In genomic region chr12:104473374-104473983, GRCh38 we compare ENCODE assay signal across 7 cellular contexts. TPM values are rescaled to one million over a fixed set of nuclear protein-coding genes. Genes with fewer than 3 reads are reported as not detected.
DNase-seq lines count a peak whose midpoint lies in the region; ATAC-seq and TF ChIP-seq lines count a peak whose summit lies in the region.

No MANE protein-coding gene starts in this region.

- H2AFZ ChIP-seq in trophoblast cell (ENCODE audit: insufficient read depth, low read length, poor library complexity), result no peak overlapping the region

- H3K27ac ChIP-seq in neutrophil, result peak overlapping the region; percentile 39
- no peak overlapping the region for H3K27ac ChIP-seq in trophoblast cell (ENCODE audit: low read depth, low read length)
- no peak overlapping the region for H3K27ac ChIP-seq in coronary artery

- CTCF ChIA-PET in T-cell (lab: Charles Lee), result interaction anchor here (0.5 to 1.4 kb wide), 6 partner anchors 11 to 806 kb away, joined by 3 to 8 read pairs (median 3); no protein-coding TSS in a partner anchor

- H3K4me3 ChIP-seq in neutrophil (ENCODE audit: low read depth in 1 of 2, low read length in 1 of 2) (no peak overlapping the region), trophoblast cell (ENCODE audit: low read depth, low read length) (no peak overlapping the region), coronary artery (no peak overlapping the region)

- H3K18ac ChIP-seq in trophoblast cell (ENCODE audit: low read length), result no peak overlapping the region

- peaks cover 75 to 87% (median 85%) of the 10 kb centered on the region in 3 donors for H3K4me1 Mint-ChIP-seq in T-cell

- H4K91ac ChIP-seq in trophoblast cell (ENCODE audit: low read depth, low read length), result no peak overlapping the region

- no peak overlapping the region for H4K8ac ChIP-seq in trophoblast cell (ENCODE audit: low read depth, low read length)

- peak; percentile 55 for ATAC-seq in GM18907 (IDR thresholded peaks at IDR 0.05; ENCODE audit: unreplicated experiment)
- peak; percentile 56 for ATAC-seq in GM21786 (IDR thresholded peaks at IDR 0.05; ENCODE audit: unreplicated experiment)
- peak; percentile 38 to 61 (median 47) for ATAC-seq in T-cell (replicated peaks in 1 of 4)

- H2BK5ac ChIP-seq in trophoblast cell (ENCODE audit: low read depth, low read length, poor library complexity), result no peak overlapping the region

- H3K27ac Mint-ChIP-seq in T-cell, result peak overlapping the region; percentile 92 to 93

- no peak overlapping the region for H4K12ac ChIP-seq in trophoblast cell (ENCODE audit: low read depth, low read length)

- peaks cover 0 to 6% (median 0%) of the 10 kb centered on the region in 3 donors for H3K9me3 Mint-ChIP-seq in T-cell

- no peak overlapping the region for H2BK120ac ChIP-seq in trophoblast cell (ENCODE audit: insufficient read depth, low read length, poor library complexity)

- H2AK5ac ChIP-seq in trophoblast cell (ENCODE audit: low read length), result no peak overlapping the region

- no peaks in the 10 kb centered on the region for H3K9me3 ChIP-seq in neutrophil
- no peaks in the 10 kb centered on the region for H3K9me3 ChIP-seq in trophoblast cell (ENCODE audit: insufficient read depth, low read depth, low read length)

- DNase-seq in T-cell (no peak), DMS153 treated with DMSO at 0.1 percent for 48 hours (lab: John Stamatoyannopoulos, UW; ENCODE audit: unreplicated experiment) (no peak), trophoblast cell (no peak), coronary artery (ENCODE audit: low spot score) (no peak)

- H3K14ac ChIP-seq in trophoblast cell (ENCODE audit: low read length), result no peak overlapping the region

- H3K4me2 ChIP-seq in trophoblast cell (ENCODE audit: low read length), result no peak overlapping the region

- H3K27me3 Mint-ChIP-seq in T-cell, result no peaks in the 10 kb centered on the region

- TF ChIP-seq CTCF in neutrophil (IDR thresholded peaks at IDR 0.05), result no peak
- TF ChIP-seq CTCF in coronary artery (IDR thresholded peaks at IDR 0.05), result no peak

- no peak overlapping the region for H2BK12ac ChIP-seq in trophoblast cell (ENCODE audit: low read length)

- H3K79me1 ChIP-seq in trophoblast cell (ENCODE audit: low read length), result no peaks in the 10 kb centered on the region

- no peak overlapping the region for H3K23ac ChIP-seq in trophoblast cell (ENCODE audit: low read length)

- no CpG with 5 or more reads among the region's 10 CpGs for WGBS in trophoblast cell (ENCODE audit: extremely low coverage, insufficient coverage, insufficient read length)

- H3K79me2 ChIP-seq in trophoblast cell (ENCODE audit: control insufficient read depth, insufficient read depth, low read length, poor library complexity), result no peaks in the 10 kb centered on the region

- peak overlapping the region; percentile 54 to 63 (median 59) for H3K4me3 Mint-ChIP-seq in T-cell

- H3K4ac ChIP-seq in trophoblast cell (ENCODE audit: low read depth, low read length), result no peak overlapping the region

- no peaks in the 10 kb centered on the region for H3K36me3 ChIP-seq in neutrophil
- no peaks in the 10 kb centered on the region for H3K36me3 ChIP-seq in trophoblast cell (ENCODE audit: control insufficient read depth in 1 of 2, insufficient read depth in 2 of 2, low read length in 2 of 2)

- peaks cover 17% of the 10 kb centered on the region for H3K36me3 Mint-ChIP-seq in T-cell

- no peaks in the 10 kb centered on the region for H3K27me3 ChIP-seq in neutrophil
- no peaks in the 10 kb centered on the region for H3K27me3 ChIP-seq in trophoblast cell (ENCODE audit: insufficient read depth, low read length)

- H3K4me1 ChIP-seq in neutrophil (ENCODE audit: control insufficient read depth in 1 of 2, insufficient read depth in 1 of 2, low read depth in 1 of 2, low read length in 1 of 2) (peaks cover 54% of the 10 kb centered on the region in 2 experiments), trophoblast cell (ENCODE audit: control insufficient read depth in 1 of 2, insufficient read depth in 2 of 2, low read length in 2 of 2) (no peaks in the 10 kb centered on the region)

- H3K9ac ChIP-seq in trophoblast cell (ENCODE audit: low read length), result no peak overlapping the region

- POLR2A ChIA-PET in T-cell (lab: Charles Lee), result interaction anchor here in 1 of 2 donors (0.6 kb wide), 1 partner anchor 42 kb away, joined by 4 read pairs; no protein-coding TSS in a partner anchor

RNA-seq across cellular contexts. Expression of gene CHST11, which starts 16.7 kb away (rescaled TPM):
- 10 to 100 TPM; 49.8 to 78.3 (median 63.7) TPM for total RNA-seq in T-cell
- polyA plus RNA-seq in trophoblast cell (2013), result 22.6 and 22.9 TPM in 2 replicates
